Comparison of ENCODE assay signal across 19 cellular contexts in genomic region chr11:101840720-101841119, GRCh38.
"Had no signal": no experiment of that assay in that cellular context is flagged by ENCODE, and none has a peak within 500 bp of the region (broad histone marks: within the 10 kb centered on the region; RNA-seq: fewer than 3 reads in every experiment).

No MANE protein-coding gene starts in this region.

- H3K36me3 ChIP-seq: esophagus squamous epithelium, transverse colon had no signal

- H3K36me3 Mint-ChIP-seq: stimulated activated naive B cell treated with anti-CD40 and anti-IgM and Interleukin-4, amounts not matched to agents 10 μg/mL and 1 μg/mL and 100 μg/mL, for 72 hours had no signal

- H3K79me2 ChIP-seq: hepatocyte had no signal

- H3K9me3 ChIP-seq: esophagus squamous epithelium, testis, transverse colon had no signal

- H2AFZ ChIP-seq: hepatocyte had no signal

- H3K27me3 Mint-ChIP-seq: dendritic cell treated with granulocyte-macrophage colony-stimulating factor and Interleukin-4, amounts not matched to agents 40 ng/mL and 50 ng/mL, for 4 days; stimulated activated naive CD8-positive, alpha-beta T cell treated with anti-CD3 and anti-CD28 coated beads, Interleukin-15, amount 100 ng/mL, for 72 hours had no signal

- H3K27me3 ChIP-seq: esophagus squamous epithelium, foreskin keratinocyte, hepatocyte, testis, transverse colon had no signal

- H3K4me3 Mint-ChIP-seq: dendritic cell treated with granulocyte-macrophage colony-stimulating factor and Interleukin-4, amounts not matched to agents 40 ng/mL and 50 ng/mL, for 4 days; naive thymus-derived CD8-positive, alpha-beta T cell; stimulated activated naive B cell treated with anti-CD40 and anti-IgM and Interleukin-4, amounts not matched to agents 10 μg/mL and 1 μg/mL and 100 μg/mL, for 72 hours; stimulated activated naive CD8-positive, alpha-beta T cell treated with anti-CD3 and anti-CD28 coated beads, Interleukin-15, amount 100 ng/mL, for 72 hours had no signal

- H3K4me1 Mint-ChIP-seq: naive thymus-derived CD8-positive, alpha-beta T cell; stimulated activated naive B cell treated with anti-CD40 and anti-IgM and Interleukin-4, amounts not matched to agents 10 μg/mL and 1 μg/mL and 100 μg/mL, for 72 hours; stimulated activated naive CD8-positive, alpha-beta T cell treated with anti-CD3 and anti-CD28 coated beads, Interleukin-15, amount 100 ng/mL, for 72 hours had no signal

- H3K27ac Mint-ChIP-seq: dendritic cell treated with granulocyte-macrophage colony-stimulating factor and Interleukin-4, amounts not matched to agents 40 ng/mL and 50 ng/mL, for 4 days; naive thymus-derived CD8-positive, alpha-beta T cell; stimulated activated naive B cell treated with anti-CD40 and anti-IgM and Interleukin-4, amounts not matched to agents 10 μg/mL and 1 μg/mL and 100 μg/mL, for 72 hours; stimulated activated naive CD8-positive, alpha-beta T cell treated with anti-CD3 and anti-CD28 coated beads, Interleukin-15, amount 100 ng/mL, for 72 hours had no signal

- H3K27ac ChIP-seq: esophagus squamous epithelium, foreskin keratinocyte, hepatocyte, skin epidermis, testis, transverse colon had no signal

- ATAC-seq: foreskin keratinocyte; left cardiac atrium; left ventricle myocardium superior; naive thymus-derived CD8-positive, alpha-beta T cell; sciatic nerve; stimulated activated naive B cell treated with anti-CD40 and anti-IgM and Interleukin-4, amounts not matched to agents 10 μg/mL and 1 μg/mL and 100 μg/mL, for 72 hours; stimulated activated naive CD8-positive, alpha-beta T cell treated with anti-CD3 and anti-CD28 coated beads, Interleukin-15, amount 100 ng/mL, for 72 hours had no signal

- H3K4me3 ChIP-seq: esophagus squamous epithelium, hepatocyte, lung, skin epidermis, testis, transverse colon had no signal

- H3K4me2 ChIP-seq: hepatocyte had no signal

- DNase-seq: esophagus squamous epithelium; foreskin keratinocyte; head of caudate nucleus; kidney; left cardiac atrium; left ventricle myocardium superior; naive thymus-derived CD8-positive, alpha-beta T cell; posterior cingulate gyrus; stimulated activated CD4-positive, alpha-beta T cell treated with anti-CD3 and anti-CD28 coated beads, Interleukin-2, amount 100 ng/mL, for 24 hours; stimulated activated CD4-positive, alpha-beta T cell treated with anti-CD3 and anti-CD28 coated beads, Interleukin-4, amount 100 ng/mL, for 4 hours; stimulated activated naive B cell treated with anti-CD40 and anti-IgM and Interleukin-4, amounts not matched to agents 10 μg/mL and 1 μg/mL and 100 μg/mL, for 72 hours; stimulated activated naive CD8-positive, alpha-beta T cell treated with anti-CD3 and anti-CD28 coated beads, Interleukin-15, amount 100 ng/mL, for 72 hours; testis; transverse colon had no signal

- H3K4me1 ChIP-seq: esophagus squamous epithelium, foreskin keratinocyte, testis, transverse colon had no signal
